ENCODE assay signal across 15 cellular contexts in genomic region chr5:23412515-23412914, GRCh38.
DNase-seq lines count a peak whose midpoint lies in the region; ATAC-seq and TF ChIP-seq lines count a peak whose summit lies in the region.
"Had no signal": no experiment of that assay in that cellular context is flagged by ENCODE, and none has a peak within 500 bp of the region (broad histone marks: within the 10 kb centered on the region; RNA-seq: fewer than 3 reads in every experiment).

No MANE protein-coding gene starts in this region.

- CTCF ChIA-PET in MCF 10A (lab: Yijun Ruan, JAX) = interaction anchor here (0.8 kb wide), 1 partner anchor 18 kb away, joined by 3 read pairs; no protein-coding TSS in a partner anchor

- BruUV-seq in MCF 10A (replicated peaks; lab: Mats Ljungman, UMichigan) = no TSS peak

- TF ChIP-seq CTCF in MCF 10A (IDR thresholded peaks at IDR 0.05; ENCODE audit: unreplicated experiment) = no peak
- no peak for TF ChIP-seq CTCF in breast epithelium (IDR thresholded peaks at IDR 0.05)
- TF ChIP-seq CTCF in RWPE2 (IDR thresholded peaks at IDR 0.05; ENCODE audit: poor library complexity, severe bottlenecking) = no peak
- no peak for TF ChIP-seq CTCF in glutamatergic neuron (IDR thresholded peaks at IDR 0.05; ENCODE audit: partially characterized antibody, unreplicated experiment)

- DNase-seq in MCF 10A (ENCODE audit: unreplicated experiment) (no peak), breast epithelium (ENCODE audit: low spot score in 2 of 2) (no peak), RWPE2 (ENCODE audit: low spot score) (no peak), glutamatergic neuron (no peak), H7 (no peak)
- no peak for DNase-seq in stimulated activated CD8-positive, alpha-beta memory T cell treated with anti-CD3 and anti-CD28 coated beads, Interleukin-4, amount 100 ng/mL, for 48 hours
- no peak for DNase-seq in naive thymus-derived CD8-positive, alpha-beta T cell
- DNase-seq: CD4-positive, alpha-beta memory T cell; DMS79 treated with DMSO at 0.1 percent for 48 hours; GF-D8; IMR-90 had no signal

- H3K36me3 ChIP-seq in breast epithelium (no peaks in the 10 kb centered on the region), RWPE2 (ENCODE audit: low read depth) (no peaks in the 10 kb centered on the region), H7 (replicated peaks; ENCODE audit: control insufficient read depth, insufficient read depth, low read length) (no peaks in the 10 kb centered on the region)
- H3K36me3 ChIP-seq: BLaER1 had no signal

- H3K36me3 Mint-ChIP-seq in MCF 10A (ENCODE audit: insufficient read depth, unreplicated experiment) (peaks cover 5% of the 10 kb centered on the region), glutamatergic neuron (ENCODE audit: unreplicated experiment) (no peaks in the 10 kb centered on the region)
- H3K36me3 Mint-ChIP-seq in naive thymus-derived CD8-positive, alpha-beta T cell = no peaks in the 10 kb centered on the region
- H3K36me3 Mint-ChIP-seq: CD14-positive monocyte; CD4-positive, alpha-beta memory T cell had no signal

- H3K27me3 ChIP-seq in breast epithelium (no peaks in the 10 kb centered on the region), RWPE2 (ENCODE audit: insufficient read depth, poor library complexity, severe bottlenecking) (no peaks in the 10 kb centered on the region), H7 (ENCODE audit: control insufficient read depth, insufficient read depth, low read length) (no peaks in the 10 kb centered on the region)
- H3K27me3 ChIP-seq: BLaER1 had no signal

- H3K27me3 Mint-ChIP-seq in MCF 10A (ENCODE audit: insufficient read depth, unreplicated experiment) (no peaks in the 10 kb centered on the region), glutamatergic neuron (ENCODE audit: unreplicated experiment) (no peaks in the 10 kb centered on the region)
- no peaks in the 10 kb centered on the region for H3K27me3 Mint-ChIP-seq in naive thymus-derived CD8-positive, alpha-beta T cell
- H3K27me3 Mint-ChIP-seq: CD4-positive, alpha-beta memory T cell had no signal

- TF ChIP-seq POLR2A in breast epithelium (IDR thresholded peaks at IDR 0.05) = no peak

- intact Hi-C loops in MCF 10A (cut with micrococcal nuclease) = no loop called here
- intact Hi-C loops in breast epithelium (cut with DNase I; ENCODE audit: low total_unique reads) = no loop called here

- H3K27ac ChIP-seq in breast epithelium (no peak overlapping the region), RWPE2 (ENCODE audit: poor library complexity, severe bottlenecking) (peak overlapping the region; percentile 59)
- H3K27ac ChIP-seq: 22Rv1, BLaER1 had no signal

- H3K27ac Mint-ChIP-seq in MCF 10A (ENCODE audit: low read depth, unreplicated experiment) (peak overlapping the region; percentile 62), glutamatergic neuron (ENCODE audit: unreplicated experiment) (peak overlapping the region; percentile 63)
- H3K27ac Mint-ChIP-seq in naive thymus-derived CD8-positive, alpha-beta T cell = no peak overlapping the region
- H3K27ac Mint-ChIP-seq: CD14-positive monocyte; CD4-positive, alpha-beta memory T cell had no signal

- peaks cover 13% of the 10 kb centered on the region for H3K4me1 Mint-ChIP-seq in MCF 10A (ENCODE audit: insufficient read depth, unreplicated experiment)
- H3K4me1 Mint-ChIP-seq in glutamatergic neuron (ENCODE audit: low read depth, unreplicated experiment) = peaks cover 20% of the 10 kb centered on the region
- H3K4me1 Mint-ChIP-seq in naive thymus-derived CD8-positive, alpha-beta T cell = no peaks in the 10 kb centered on the region
- H3K4me1 Mint-ChIP-seq: CD14-positive monocyte; CD4-positive, alpha-beta memory T cell had no signal

- no peaks in the 10 kb centered on the region for H3K9me3 ChIP-seq in breast epithelium
- no peaks in the 10 kb centered on the region for H3K9me3 ChIP-seq in RWPE2 (ENCODE audit: severe bottlenecking)
- H3K9me3 ChIP-seq: BLaER1 had no signal

- no peaks in the 10 kb centered on the region for H3K9me3 Mint-ChIP-seq in MCF 10A (ENCODE audit: unreplicated experiment)
- H3K9me3 Mint-ChIP-seq in glutamatergic neuron (ENCODE audit: unreplicated experiment) = peaks cover 2% of the 10 kb centered on the region
- peaks cover 2 to 34% (median 13%) of the 10 kb centered on the region in 9 donors for H3K9me3 Mint-ChIP-seq in naive thymus-derived CD8-positive, alpha-beta T cell

- POLR2A ChIA-PET in MCF 10A (lab: Yijun Ruan, JAX) = no interaction called here
- POLR2A ChIA-PET in naive thymus-derived CD8-positive, alpha-beta T cell (lab: Charles Lee) = no interaction called here

- H3K4me3 Mint-ChIP-seq in MCF 10A (ENCODE audit: unreplicated experiment) (no peak overlapping the region), glutamatergic neuron (ENCODE audit: unreplicated experiment) (no peak overlapping the region)
- no peak overlapping the region for H3K4me3 Mint-ChIP-seq in naive thymus-derived CD8-positive, alpha-beta T cell
- H3K4me3 Mint-ChIP-seq: CD14-positive monocyte; CD4-positive, alpha-beta memory T cell had no signal

- H3K4me3 ChIP-seq in breast epithelium (no peak overlapping the region), RWPE2 (ENCODE audit: severe bottlenecking) (no peak overlapping the region), H7 (ENCODE audit: insufficient read depth, low read depth, low read length) (no peak overlapping the region)
- H3K4me3 ChIP-seq: BLaER1 had no signal

- ATAC-seq in RWPE2 (ENCODE audit: low read depth) (no peak), HG03354 (IDR thresholded peaks at IDR 0.05; ENCODE audit: poor library complexity, severe bottlenecking, unreplicated experiment) (no peak)
- ATAC-seq in naive thymus-derived CD8-positive, alpha-beta T cell = no peak

- H3K4me1 ChIP-seq in breast epithelium (no peaks in the 10 kb centered on the region), RWPE2 (ENCODE audit: insufficient read depth, poor library complexity, severe bottlenecking) (peaks cover 31% of the 10 kb centered on the region)
- H3K4me1 ChIP-seq: BLaER1 had no signal

Comparison
In these comparisons a context has a peak if more than half of its experiments do, and no peak if none do; other contexts are left out.
1. H3K27ac Mint-ChIP-seq: peak in MCF 10A (single experiment) and glutamatergic neuron (single experiment); none in naive thymus-derived CD8-positive, alpha-beta T cell (0 of 10).